1 cellular context compared by ENCODE assay signal in the genomic region with DNA sequence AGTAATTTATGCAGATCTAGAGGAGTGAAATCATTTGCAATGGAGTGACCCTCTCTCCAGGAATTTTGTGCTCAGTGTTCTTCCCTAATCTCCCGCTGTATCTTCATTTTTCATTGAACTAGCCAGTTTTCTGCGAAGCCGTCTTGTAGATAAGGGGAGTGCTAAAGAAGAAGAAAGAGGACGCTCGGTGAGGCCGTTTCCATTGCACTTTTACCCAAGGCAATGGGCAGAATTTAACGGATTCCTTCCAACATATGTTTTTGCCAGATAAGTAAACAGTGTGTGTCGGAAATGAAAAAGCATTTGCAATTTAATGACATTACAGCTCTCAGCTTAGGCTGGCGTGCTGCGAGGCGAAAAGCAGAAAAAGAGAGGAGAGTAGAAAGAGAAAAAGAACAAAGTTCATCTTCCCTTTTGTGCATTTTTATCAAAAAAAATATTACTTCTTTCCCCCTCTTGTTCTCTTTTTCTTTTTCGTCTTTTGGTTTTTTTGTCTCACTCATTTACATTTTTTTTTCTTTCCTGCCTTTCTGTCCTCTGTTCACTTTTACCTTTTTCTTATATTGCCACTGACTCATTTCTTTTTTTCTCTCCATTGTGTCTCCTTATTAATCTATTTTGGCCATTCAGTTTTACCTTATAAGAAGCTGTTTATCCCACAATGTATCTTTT.
TF ChIP-seq lines count a peak whose summit lies in the region.

No MANE protein-coding gene starts in this region.

TF ChIP-seq in K562, 482 proteins besides CTCF, POLR2A, EP300 and RAD21 (continued from another document and continues in another):
- TF ChIP-seq, protein P1, sequence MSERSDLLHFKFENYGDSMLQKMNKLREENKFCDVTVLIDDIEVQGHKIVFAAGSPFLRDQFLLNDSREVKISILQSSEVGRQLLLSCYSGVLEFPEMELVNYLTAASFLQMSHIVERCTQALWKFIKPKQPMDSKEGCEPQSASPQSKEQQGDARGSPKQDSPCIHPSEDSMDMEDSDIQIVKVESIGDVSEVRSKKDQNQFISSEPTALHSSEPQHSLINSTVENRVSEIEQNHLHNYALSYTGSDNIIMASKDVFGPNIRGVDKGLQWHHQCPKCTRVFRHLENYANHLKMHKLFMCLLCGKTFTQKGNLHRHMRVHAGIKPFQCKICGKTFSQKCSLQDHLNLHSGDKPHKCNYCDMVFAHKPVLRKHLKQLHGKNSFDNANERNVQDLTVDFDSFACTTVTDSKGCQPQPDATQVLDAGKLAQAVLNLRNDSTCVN (CRISPR knock-in tag; IDR thresholded peaks at IDR 0.05): no peak
- TF ChIP-seq ZNF3 (CRISPR knock-in tag; IDR thresholded peaks at IDR 0.05) (no peak), CCAR2 (IDR thresholded peaks at IDR 0.05; ENCODE audit: low read depth, low read length) (no peak), PHB (CRISPR knock-in tag; IDR thresholded peaks at IDR 0.05) (no peak), TEAD2 (tag; IDR thresholded peaks at IDR 0.05) (0 out of 2 replicates have a peak, but pooled peaks have one; percentile 19), ZFX (CRISPR knock-in tag; IDR thresholded peaks at IDR 0.05) (no peak), SREBF1 (IDR thresholded peaks at IDR 0.05; ENCODE audit: borderline replicate concordance, low read depth, low read length) (no peak), GTF2F1 (IDR thresholded peaks at IDR 0.05; ENCODE audit: low read depth, low read length) (no peak), ZNF184 (CRISPR knock-in tag; IDR thresholded peaks at IDR 0.05) (no peak), FOXM1 (IDR thresholded peaks at IDR 0.05; ENCODE audit: low read depth) (peak; percentile 68; the same call in 1 of the 2 replicates), FOXM1 (CRISPR knock-in tag; IDR thresholded peaks at IDR 0.05; ENCODE audit: low read depth) (no peak), PCBP1 (IDR thresholded peaks at IDR 0.05; ENCODE audit: low read depth, low read length, poor library complexity, severe bottlenecking) (no peak), EP400 (IDR thresholded peaks at IDR 0.05) (peak; percentile 46; the same call in 1 of the 2 replicates), HDAC1 (IDR thresholded peaks at IDR 0.05) (peak in 1 of 2 experiments; percentile 81; a peak in 2 of 4 replicates), TAF1 (IDR thresholded peaks at IDR 0.05; ENCODE audit: control insufficient read depth, extremely low read depth, insufficient read depth, low read length, severe bottlenecking) (no peak), DNMT1 (IDR thresholded peaks at IDR 0.05) (no peak), HNRNPLL (IDR thresholded peaks at IDR 0.05; ENCODE audit: low read depth, low read length, poor library complexity, severe bottlenecking) (no peak), MTF1 (CRISPR knock-in tag; IDR thresholded peaks at IDR 0.05; ENCODE audit: borderline replicate concordance) (no peak), ETS2 (tag; IDR thresholded peaks at IDR 0.05; ENCODE audit: borderline replicate concordance, poor library complexity, severe bottlenecking) (no peak), ZKSCAN8 (CRISPR knock-in tag; IDR thresholded peaks at IDR 0.05) (no peak), KHSRP (IDR thresholded peaks at IDR 0.05) (peak; percentile 19; the same call in 1 of the 2 replicates), POLR2AphosphoS5 (IDR thresholded peaks at IDR 0.05; ENCODE audit: control insufficient read depth, insufficient read depth, low read depth, low read length) (peak; percentile 49; the same call in 1 of the 2 replicates), ASH1L (IDR thresholded peaks at IDR 0.05; ENCODE audit: borderline replicate concordance, low read depth, partially characterized antibody) (no peak), SAFB (IDR thresholded peaks at IDR 0.05; ENCODE audit: borderline replicate concordance, low read depth, low read length) (no peak), HNRNPH1 (optimal IDR thresholded peaks at IDR 0.05; ENCODE audit: low read depth, low read length) (no peak), GTF2E2 (tag; IDR thresholded peaks at IDR 0.05) (no peak), ZNF830 (CRISPR knock-in tag; IDR thresholded peaks at IDR 0.05) (no peak), TOE1 (IDR thresholded peaks at IDR 0.05; ENCODE audit: borderline replicate concordance) (no peak), TOE1 (CRISPR knock-in tag; IDR thresholded peaks at IDR 0.05; ENCODE audit: borderline replicate concordance, low read depth) (no peak), SRF (CRISPR knock-in tag; IDR thresholded peaks at IDR 0.05) (no peak), NR2C2 (CRISPR knock-in tag; IDR thresholded peaks at IDR 0.05) (no peak), NR2C2 (tag; IDR thresholded peaks at IDR 0.05) (no peak), MCM5 (IDR thresholded peaks at IDR 0.05; ENCODE audit: low read depth) (no peak), EWSR1 (IDR thresholded peaks at IDR 0.05; ENCODE audit: borderline replicate concordance, low read depth, partially characterized antibody) (no peak), ESRRA (IDR thresholded peaks at IDR 0.05; ENCODE audit: borderline replicate concordance, low read depth) (0 out of 2 replicates have a peak, but pooled peaks have one; percentile 25), MYBL2 (IDR thresholded peaks at IDR 0.05; ENCODE audit: low read depth) (no peak), MYBL2 (CRISPR knock-in tag; IDR thresholded peaks at IDR 0.05; ENCODE audit: borderline replicate concordance) (no peak), STAT5A (IDR thresholded peaks at IDR 0.05; ENCODE audit: borderline replicate concordance, low read length) (peak; percentile 74), LARP7 (IDR thresholded peaks at IDR 0.05) (no peak), TGIF2 (CRISPR knock-in tag; IDR thresholded peaks at IDR 0.05) (no peak), SRSF3 (IDR thresholded peaks at IDR 0.05; ENCODE audit: insufficient read depth, low read length) (no peak), ZNF431 (CRISPR knock-in tag; IDR thresholded peaks at IDR 0.05) (no peak), PTRF (tag; IDR thresholded peaks at IDR 0.05) (no peak), FOXK2 (conservative IDR thresholded peaks at IDR 0.05 in 1 of 2, IDR thresholded peaks at IDR 0.05 in 1 of 2; ENCODE audit: low read depth in 2 of 2) (peak; percentile 20 to 54; a peak in 2 of 4 replicates), POLR2AphosphoS2 (IDR thresholded peaks at IDR 0.05; ENCODE audit: low read length) (no peak), CBX1 (IDR thresholded peaks at IDR 0.05; ENCODE audit: low read depth) (no peak)
- TF ChIP-seq, protein P2, sequence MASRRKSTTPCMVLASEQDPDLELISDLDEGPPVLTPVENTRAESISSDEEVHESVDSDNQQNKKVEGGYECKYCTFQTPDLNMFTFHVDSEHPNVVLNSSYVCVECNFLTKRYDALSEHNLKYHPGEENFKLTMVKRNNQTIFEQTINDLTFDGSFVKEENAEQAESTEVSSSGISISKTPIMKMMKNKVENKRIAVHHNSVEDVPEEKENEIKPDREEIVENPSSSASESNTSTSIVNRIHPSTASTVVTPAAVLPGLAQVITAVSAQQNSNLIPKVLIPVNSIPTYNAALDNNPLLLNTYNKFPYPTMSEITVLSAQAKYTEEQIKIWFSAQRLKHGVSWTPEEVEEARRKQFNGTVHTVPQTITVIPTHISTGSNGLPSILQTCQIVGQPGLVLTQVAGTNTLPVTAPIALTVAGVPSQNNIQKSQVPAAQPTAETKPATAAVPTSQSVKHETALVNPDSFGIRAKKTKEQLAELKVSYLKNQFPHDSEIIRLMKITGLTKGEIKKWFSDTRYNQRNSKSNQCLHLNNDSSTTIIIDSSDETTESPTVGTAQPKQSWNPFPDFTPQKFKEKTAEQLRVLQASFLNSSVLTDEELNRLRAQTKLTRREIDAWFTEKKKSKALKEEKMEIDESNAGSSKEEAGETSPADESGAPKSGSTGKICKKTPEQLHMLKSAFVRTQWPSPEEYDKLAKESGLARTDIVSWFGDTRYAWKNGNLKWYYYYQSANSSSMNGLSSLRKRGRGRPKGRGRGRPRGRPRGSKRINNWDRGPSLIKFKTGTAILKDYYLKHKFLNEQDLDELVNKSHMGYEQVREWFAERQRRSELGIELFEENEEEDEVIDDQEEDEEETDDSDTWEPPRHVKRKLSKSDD (conservative IDR thresholded peaks at IDR 0.05; ENCODE audit: low read length): no peak
- TF ChIP-seq, protein P3, sequence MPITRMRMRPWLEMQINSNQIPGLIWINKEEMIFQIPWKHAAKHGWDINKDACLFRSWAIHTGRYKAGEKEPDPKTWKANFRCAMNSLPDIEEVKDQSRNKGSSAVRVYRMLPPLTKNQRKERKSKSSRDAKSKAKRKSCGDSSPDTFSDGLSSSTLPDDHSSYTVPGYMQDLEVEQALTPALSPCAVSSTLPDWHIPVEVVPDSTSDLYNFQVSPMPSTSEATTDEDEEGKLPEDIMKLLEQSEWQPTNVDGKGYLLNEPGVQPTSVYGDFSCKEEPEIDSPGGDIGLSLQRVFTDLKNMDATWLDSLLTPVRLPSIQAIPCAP (CRISPR knock-in tag; IDR thresholded peaks at IDR 0.05; ENCODE audit: borderline replicate concordance): no peak
- TF ChIP-seq, protein P4, sequence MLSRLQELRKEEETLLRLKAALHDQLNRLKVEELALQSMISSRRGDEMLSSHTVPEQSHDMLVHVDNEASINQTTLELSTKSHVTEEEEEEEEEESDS (CRISPR knock-in tag; IDR thresholded peaks at IDR 0.05): no peak
- TF ChIP-seq, protein P5, sequence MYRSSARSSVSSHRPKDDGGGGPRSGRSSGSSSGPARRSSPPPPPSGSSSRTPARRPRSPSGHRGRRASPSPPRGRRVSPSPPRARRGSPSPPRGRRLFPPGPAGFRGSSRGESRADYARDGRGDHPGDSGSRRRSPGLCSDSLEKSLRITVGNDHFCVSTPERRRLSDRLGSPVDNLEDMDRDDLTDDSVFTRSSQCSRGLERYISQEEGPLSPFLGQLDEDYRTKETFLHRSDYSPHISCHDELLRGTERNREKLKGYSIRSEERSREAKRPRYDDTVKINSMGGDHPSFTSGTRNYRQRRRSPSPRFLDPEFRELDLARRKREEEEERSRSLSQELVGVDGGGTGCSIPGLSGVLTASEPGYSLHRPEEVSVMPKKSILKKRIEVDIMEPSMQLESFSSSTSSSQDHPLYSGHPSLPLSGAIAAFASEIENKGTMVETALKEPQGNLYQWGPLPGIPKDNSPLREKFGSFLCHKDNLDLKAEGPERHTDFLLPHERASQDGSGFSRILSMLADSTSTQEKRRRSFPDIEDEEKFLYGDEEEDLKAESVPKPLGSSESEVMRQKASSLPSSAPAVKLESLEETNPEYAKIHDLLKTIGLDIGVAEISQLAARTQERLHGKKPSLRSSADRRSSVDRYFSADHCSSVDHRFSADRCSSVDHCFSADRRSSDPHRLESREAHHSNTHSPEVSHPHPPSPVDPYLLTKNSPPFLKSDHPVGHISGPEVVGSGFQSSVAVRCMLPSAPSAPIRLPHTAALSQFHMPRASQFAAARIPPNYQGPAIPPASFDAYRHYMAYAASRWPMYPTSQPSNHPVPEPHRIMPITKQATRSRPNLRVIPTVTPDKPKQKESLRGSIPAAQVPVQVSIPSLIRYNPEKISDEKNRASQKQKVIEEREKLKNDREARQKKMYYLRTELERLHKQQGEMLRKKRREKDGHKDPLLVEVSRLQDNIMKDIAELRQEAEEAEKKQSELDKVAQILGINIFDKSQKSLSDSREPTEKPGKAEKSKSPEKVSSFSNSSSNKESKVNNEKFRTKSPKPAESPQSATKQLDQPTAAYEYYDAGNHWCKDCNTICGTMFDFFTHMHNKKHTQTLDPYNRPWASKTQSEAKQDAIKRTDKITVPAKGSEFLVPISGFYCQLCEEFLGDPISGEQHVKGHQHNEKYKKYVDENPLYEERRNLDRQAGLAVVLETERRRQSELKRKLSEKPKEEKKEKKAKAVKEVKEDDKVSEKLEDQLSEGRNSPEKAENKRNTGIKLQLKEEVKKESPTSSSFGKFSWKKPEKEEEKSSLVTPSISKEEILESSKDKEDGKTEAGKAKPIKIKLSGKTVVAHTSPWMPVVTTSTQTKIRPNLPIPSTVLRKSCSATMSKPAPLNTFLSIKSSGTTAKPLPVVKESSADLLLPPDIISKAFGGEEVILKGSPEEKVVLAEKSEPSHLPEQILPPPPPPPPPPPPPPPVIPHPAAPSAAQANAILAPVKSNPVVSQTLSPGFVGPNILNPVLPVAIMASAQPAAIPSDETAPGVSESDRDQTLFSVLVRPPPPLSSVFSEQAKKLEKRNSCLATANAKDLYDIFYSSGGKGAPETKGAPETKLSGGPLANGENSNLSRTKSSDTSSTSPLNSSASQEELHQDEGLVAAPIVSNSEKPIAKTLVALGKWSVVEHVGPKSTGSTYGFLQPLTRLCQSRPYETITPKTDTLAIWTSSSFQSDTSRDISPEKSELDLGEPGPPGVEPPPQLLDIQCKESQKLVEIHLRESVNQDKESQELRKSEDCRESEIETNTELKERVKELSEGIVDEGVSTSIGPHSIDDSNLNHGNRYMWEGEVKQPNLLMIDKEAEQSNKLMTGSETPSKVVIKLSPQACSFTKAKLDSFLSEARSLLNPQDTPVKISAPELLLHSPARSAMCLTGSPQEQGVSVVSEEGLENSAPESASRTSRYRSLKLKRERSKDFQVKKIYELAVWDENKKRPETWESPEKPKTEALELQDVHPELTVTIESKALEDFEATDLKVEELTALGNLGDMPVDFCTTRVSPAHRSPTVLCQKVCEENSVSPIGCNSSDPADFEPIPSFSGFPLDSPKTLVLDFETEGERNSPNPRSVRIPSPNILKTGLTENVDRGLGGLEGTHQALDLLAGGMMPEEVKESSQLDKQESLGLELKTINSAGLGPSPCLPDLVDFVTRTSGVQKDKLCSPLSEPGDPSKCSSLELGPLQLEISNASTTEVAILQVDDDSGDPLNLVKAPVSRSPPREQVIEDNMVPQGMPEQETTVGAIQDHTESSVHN (IDR thresholded peaks at IDR 0.05; ENCODE audit: borderline replicate concordance in 1 of 2, low read depth in 1 of 2): 0 out of 4 replicates have a peak, but pooled peaks of 1 of the 2 experiments have one; percentile 26
- TF ChIP-seq, protein P6, sequence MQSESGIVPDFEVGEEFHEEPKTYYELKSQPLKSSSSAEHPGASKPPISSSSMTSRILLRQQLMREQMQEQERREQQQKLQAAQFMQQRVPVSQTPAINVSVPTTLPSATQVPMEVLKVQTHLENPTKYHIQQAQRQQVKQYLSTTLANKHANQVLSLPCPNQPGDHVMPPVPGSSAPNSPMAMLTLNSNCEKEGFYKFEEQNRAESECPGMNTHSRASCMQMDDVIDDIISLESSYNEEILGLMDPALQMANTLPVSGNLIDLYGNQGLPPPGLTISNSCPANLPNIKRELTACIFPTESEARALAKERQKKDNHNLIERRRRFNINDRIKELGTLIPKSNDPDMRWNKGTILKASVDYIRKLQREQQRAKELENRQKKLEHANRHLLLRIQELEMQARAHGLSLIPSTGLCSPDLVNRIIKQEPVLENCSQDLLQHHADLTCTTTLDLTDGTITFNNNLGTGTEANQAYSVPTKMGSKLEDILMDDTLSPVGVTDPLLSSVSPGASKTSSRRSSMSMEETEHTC (IDR thresholded peaks at IDR 0.05): no peak
- TF ChIP-seq, protein P7, sequence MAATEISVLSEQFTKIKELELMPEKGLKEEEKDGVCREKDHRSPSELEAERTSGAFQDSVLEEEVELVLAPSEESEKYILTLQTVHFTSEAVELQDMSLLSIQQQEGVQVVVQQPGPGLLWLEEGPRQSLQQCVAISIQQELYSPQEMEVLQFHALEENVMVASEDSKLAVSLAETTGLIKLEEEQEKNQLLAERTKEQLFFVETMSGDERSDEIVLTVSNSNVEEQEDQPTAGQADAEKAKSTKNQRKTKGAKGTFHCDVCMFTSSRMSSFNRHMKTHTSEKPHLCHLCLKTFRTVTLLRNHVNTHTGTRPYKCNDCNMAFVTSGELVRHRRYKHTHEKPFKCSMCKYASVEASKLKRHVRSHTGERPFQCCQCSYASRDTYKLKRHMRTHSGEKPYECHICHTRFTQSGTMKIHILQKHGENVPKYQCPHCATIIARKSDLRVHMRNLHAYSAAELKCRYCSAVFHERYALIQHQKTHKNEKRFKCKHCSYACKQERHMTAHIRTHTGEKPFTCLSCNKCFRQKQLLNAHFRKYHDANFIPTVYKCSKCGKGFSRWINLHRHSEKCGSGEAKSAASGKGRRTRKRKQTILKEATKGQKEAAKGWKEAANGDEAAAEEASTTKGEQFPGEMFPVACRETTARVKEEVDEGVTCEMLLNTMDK (IDR thresholded peaks at IDR 0.05; ENCODE audit: borderline replicate concordance, insufficient read depth, low read depth, low read length, poor library complexity, severe bottlenecking): no peak
